Comparison of ENCODE assay signal across 10 cellular contexts in genomic region chr12:9667403-9667802, GRCh38. TPM values are rescaled to one million over a fixed set of nuclear protein-coding genes. Genes with fewer than 3 reads are reported as not detected.
DNase-seq lines count a peak whose midpoint lies in the region; ATAC-seq and TF ChIP-seq lines count a peak whose summit lies in the region.
"Had no signal": no experiment of that assay in that cellular context is flagged by ENCODE, and none has a peak within 500 bp of the region (broad histone marks: within the 10 kb centered on the region; RNA-seq: fewer than 3 reads in every experiment).

No MANE protein-coding gene starts in this region.

- in situ Hi-C loops in mammary epithelial cell (cut with MboI; ENCODE audit: low sequenced_read_pairs in 2 of 2): no loop called here

- no TSS peak for BruUV-seq in MCF 10A (replicated peaks; lab: Mats Ljungman, UMichigan)
- BruUV-seq in mammary epithelial cell (replicated peaks; lab: Mats Ljungman, UMichigan): no TSS peak

- DNase-seq in MCF 10A (ENCODE audit: unreplicated experiment) (no peak), mammary epithelial cell (no peak), T-helper 17 cell (no peak), smooth muscle cell (lab: John Stamatoyannopoulos, UW; ENCODE audit: unreplicated experiment) (no peak), NCI-H1417 treated with DMSO at 0.1 percent for 48 hours (lab: John Stamatoyannopoulos, UW) (no peak), Karpas-422 (no peak)

- intact Hi-C loops in MCF 10A (cut with micrococcal nuclease) (no loop called here), mammary epithelial cell (cut with micrococcal nuclease) (no loop called here)

- no peaks in the 10 kb centered on the region for H3K9me3 ChIP-seq in mammary epithelial cell (replicated peaks; ENCODE audit: insufficient read depth, low read length)
- no peaks in the 10 kb centered on the region for H3K9me3 ChIP-seq in T-helper 17 cell (ENCODE audit: control insufficient read depth, low read length, poor library complexity, severe bottlenecking)
- H3K9me3 ChIP-seq in smooth muscle cell (replicated peaks; ENCODE audit: low read depth): no peaks in the 10 kb centered on the region
- H3K9me3 ChIP-seq in Karpas-422 (ENCODE audit: low read length): no peaks in the 10 kb centered on the region

- H3K36me3 ChIP-seq in mammary epithelial cell (ENCODE audit: insufficient read depth, low read length): no peaks in the 10 kb centered on the region
- H3K36me3 ChIP-seq in smooth muscle cell (ENCODE audit: low read depth): no peaks in the 10 kb centered on the region
- H3K36me3 ChIP-seq in Karpas-422 (ENCODE audit: insufficient read depth, low read length): no peaks in the 10 kb centered on the region

- WGBS in mammary epithelial cell (ENCODE audit: low coverage, missing lambda C conversion rate): 64% methylated on average over 2 of the region's 2 CpGs
- 94% methylated on average over 2 of the region's 2 CpGs for WGBS in smooth muscle cell (ENCODE audit: low lambda C conversion rate)

- no peaks in the 10 kb centered on the region for H3K4me1 ChIP-seq in mammary epithelial cell (ENCODE audit: insufficient read depth, low read length)
- H3K4me1 ChIP-seq in smooth muscle cell (ENCODE audit: low read depth): no peaks in the 10 kb centered on the region
- peaks cover 5% of the 10 kb centered on the region for H3K4me1 ChIP-seq in Karpas-422 (ENCODE audit: low read length)

- H3K27me3 Mint-ChIP-seq in MCF 10A (ENCODE audit: insufficient read depth, unreplicated experiment) (no peaks in the 10 kb centered on the region), T-helper 17 cell (no peaks in the 10 kb centered on the region)
- peaks cover 4% of the 10 kb centered on the region for H3K27me3 Mint-ChIP-seq in stimulated activated naive CD8-positive, alpha-beta T cell treated with anti-CD3 and anti-CD28 coated beads, Interleukin-15, Interleukin-2, amounts not matched to agents 100 ng/mL and 50 ng/mL, for 24 hours

- H2AFZ ChIP-seq in mammary epithelial cell (ENCODE audit: low read depth, low read length) (no peak overlapping the region), smooth muscle cell (ENCODE audit: low read depth) (no peak overlapping the region), Karpas-422 (ENCODE audit: low read length) (no peak overlapping the region)

- H3K4me1 Mint-ChIP-seq in MCF 10A (ENCODE audit: insufficient read depth, unreplicated experiment): peaks cover 14% of the 10 kb centered on the region
- H3K4me1 Mint-ChIP-seq in T-helper 17 cell: peaks cover 58% of the 10 kb centered on the region
- H3K4me1 Mint-ChIP-seq in stimulated activated naive CD8-positive, alpha-beta T cell treated with anti-CD3 and anti-CD28 coated beads, Interleukin-15, Interleukin-2, amounts not matched to agents 100 ng/mL and 50 ng/mL, for 24 hours (ENCODE audit: low read depth): peaks cover 84% of the 10 kb centered on the region

- no peaks in the 10 kb centered on the region for H3F3A ChIP-seq in smooth muscle cell (ENCODE audit: low read depth)

- TF ChIP-seq CTCF in MCF 10A (IDR thresholded peaks at IDR 0.05; ENCODE audit: unreplicated experiment) (no peak), mammary epithelial cell (conservative IDR thresholded peaks at IDR 0.05 in 1 of 2, IDR thresholded peaks at IDR 0.05 in 1 of 2; ENCODE audit: extremely low read depth in 1 of 2, insufficient read depth in 1 of 2, low read depth in 1 of 2, low read length in 2 of 2) (no peak), smooth muscle cell (IDR thresholded peaks at IDR 0.05; ENCODE audit: borderline replicate concordance, insufficient read depth, poor library complexity, severe bottlenecking) (no peak)

- POLR2A ChIA-PET in MCF 10A (lab: Yijun Ruan, JAX): interaction anchor here (1.0 kb wide), 1 partner anchor 16 kb away, joined by 3 read pairs; no protein-coding TSS in a partner anchor

- H3K4me3 ChIP-seq in mammary epithelial cell (replicated peaks in 1 of 3; ENCODE audit: insufficient read depth in 1 of 3, low read depth in 2 of 3, low read length in 3 of 3) (no peak overlapping the region), smooth muscle cell (no peak overlapping the region), Karpas-422 (ENCODE audit: low read length) (no peak overlapping the region)

- dilution Hi-C loops in mammary epithelial cell (cut with HindIII; ENCODE audit: low sequenced_read_pairs): no loop called here

- no peaks in the 10 kb centered on the region for H3K9me3 Mint-ChIP-seq in MCF 10A (ENCODE audit: unreplicated experiment)
- no peaks in the 10 kb centered on the region for H3K9me3 Mint-ChIP-seq in stimulated activated naive CD8-positive, alpha-beta T cell treated with anti-CD3 and anti-CD28 coated beads, Interleukin-15, Interleukin-2, amounts not matched to agents 100 ng/mL and 50 ng/mL, for 24 hours

- H3K27ac ChIP-seq in mammary epithelial cell (ENCODE audit: insufficient read depth, low read depth, low read length) (no peak overlapping the region), smooth muscle cell (ENCODE audit: low read depth) (no peak overlapping the region), Karpas-422 (ENCODE audit: low read length) (no peak overlapping the region)

- ATAC-seq in HG02623 (IDR thresholded peaks at IDR 0.05; ENCODE audit: unreplicated experiment) (peak; percentile 43), T-helper 17 cell (no peak)

- H3K27me3 ChIP-seq in mammary epithelial cell (ENCODE audit: insufficient read depth, low read length) (no peaks in the 10 kb centered on the region), smooth muscle cell (ENCODE audit: low read depth) (no peaks in the 10 kb centered on the region), Karpas-422 (ENCODE audit: low read length) (no peaks in the 10 kb centered on the region)

- H3K4me2 ChIP-seq in mammary epithelial cell (ENCODE audit: insufficient read depth, low read depth, low read length) (no peak overlapping the region), smooth muscle cell (no peak overlapping the region), Karpas-422 (ENCODE audit: low read depth, low read length, poor library complexity, severe bottlenecking) (no peak overlapping the region)

- peak overlapping the region; percentile 66 for H3K27ac Mint-ChIP-seq in MCF 10A (ENCODE audit: low read depth, unreplicated experiment)
- peak overlapping the region; percentile 98 for H3K27ac Mint-ChIP-seq in T-helper 17 cell
- H3K27ac Mint-ChIP-seq in stimulated activated naive CD8-positive, alpha-beta T cell treated with anti-CD3 and anti-CD28 coated beads, Interleukin-15, Interleukin-2, amounts not matched to agents 100 ng/mL and 50 ng/mL, for 24 hours: peak overlapping the region; percentile 100

- H4K20me1 ChIP-seq in mammary epithelial cell (ENCODE audit: insufficient read depth, low read length) (no peaks in the 10 kb centered on the region), smooth muscle cell (ENCODE audit: low read depth) (no peaks in the 10 kb centered on the region), Karpas-422 (ENCODE audit: insufficient read depth, low read depth, low read length) (no peaks in the 10 kb centered on the region)

- H3K9ac ChIP-seq in mammary epithelial cell (ENCODE audit: insufficient read depth, low read length) (no peak overlapping the region), smooth muscle cell (ENCODE audit: low read depth) (no peak overlapping the region), Karpas-422 (ENCODE audit: low read length) (no peak overlapping the region)

- H3K36me3 Mint-ChIP-seq in MCF 10A (ENCODE audit: insufficient read depth, unreplicated experiment): peaks cover 8% of the 10 kb centered on the region
- peaks cover 24% of the 10 kb centered on the region for H3K36me3 Mint-ChIP-seq in T-helper 17 cell (ENCODE audit: low read depth)
- H3K36me3 Mint-ChIP-seq in stimulated activated naive CD8-positive, alpha-beta T cell treated with anti-CD3 and anti-CD28 coated beads, Interleukin-15, Interleukin-2, amounts not matched to agents 100 ng/mL and 50 ng/mL, for 24 hours (ENCODE audit: low read depth): peaks cover 77% of the 10 kb centered on the region

- H3K9me2 ChIP-seq in Karpas-422 (replicated peaks; ENCODE audit: insufficient read depth, low read length): no peaks in the 10 kb centered on the region

- H3K4me3 Mint-ChIP-seq in MCF 10A (ENCODE audit: unreplicated experiment) (no peak overlapping the region), T-helper 17 cell (peak overlapping the region; percentile 86)
- H3K4me3 Mint-ChIP-seq in stimulated activated naive CD8-positive, alpha-beta T cell treated with anti-CD3 and anti-CD28 coated beads, Interleukin-15, Interleukin-2, amounts not matched to agents 100 ng/mL and 50 ng/mL, for 24 hours: peak overlapping the region; percentile 100

- no peaks in the 10 kb centered on the region for H3K79me2 ChIP-seq in mammary epithelial cell (ENCODE audit: insufficient read depth, low read length)
- H3K79me2 ChIP-seq in smooth muscle cell (ENCODE audit: low read depth): no peaks in the 10 kb centered on the region
- no peaks in the 10 kb centered on the region for H3K79me2 ChIP-seq in Karpas-422 (ENCODE audit: low read length)

- CTCF ChIA-PET in MCF 10A (lab: Yijun Ruan, JAX): interaction anchor here (1.7 kb wide), 1 partner anchor 40 kb away, joined by 7 read pairs; no protein-coding TSS in a partner anchor
- CTCF ChIA-PET in mammary epithelial cell (lab: Charles Lee; ENCODE audit: low non-redundant PET): no interaction called here

RNA-seq across cellular contexts. Expression of gene CLEC2D, which starts 2.1 kb away (rescaled TPM):
- total RNA-seq in MCF 10A (2022) (5.1 and 6.7 TPM in 2 replicates), mammary epithelial cell (1 to 10 TPM; 3.8 to 4.6 TPM), T-helper 17 cell (100 to 1,000 TPM; 151 to 173 TPM), smooth muscle cell (4.3 and 5.8 TPM in 2 replicates)
- polyA plus RNA-seq in mammary epithelial cell (0.57 TPM), smooth muscle cell (2.2 and 5.2 TPM in 2 replicates)
- polyA minus RNA-seq in mammary epithelial cell: 0.21 TPM
- 1.5 and 3.2 TPM in 2 replicates for total RNA-seq in Karpas-422 (2014; rRNA removed; shearing (Covaris generic); ENCODE audit: low replicate concordance)

RNA-seq across cellular contexts. Expression of gene KLRB1, which starts 59.7 kb away (rescaled TPM):
- total RNA-seq in MCF 10A (2022): not detected in 2 replicates
- not detected for total RNA-seq in mammary epithelial cell
- not detected for polyA plus RNA-seq in mammary epithelial cell
- polyA minus RNA-seq in mammary epithelial cell: not detected
- 100 to 1,000 TPM; 182 to 229 TPM for total RNA-seq in T-helper 17 cell
- total RNA-seq in smooth muscle cell: not detected in 2 replicates
- polyA plus RNA-seq in smooth muscle cell: not detected in 2 replicates
- not detected in 2 replicates for total RNA-seq in Karpas-422 (2014; rRNA removed; shearing (Covaris generic); ENCODE audit: low replicate concordance)
- total RNA-seq: fibroblast of villous mesenchyme, myocyte had no signal

Comparison
In these comparisons a context has a peak if more than half of its experiments do, and no peak if none do; other contexts are left out.
1. RNA of gene CLEC2D, which starts 2.1 kb away (total RNA-seq): 151 to 173 TPM in T-helper 17 cell; 4.3 to 5.8 TPM in smooth muscle cell, 5.1 to 6.7 TPM in MCF 10A, 3.8 to 4.6 TPM in mammary epithelial cell and 1.5 to 3.2 TPM in Karpas-422; every median in the first group is over 10 times any median in the second.
2. RNA of gene KLRB1, which starts 59.7 kb away (total RNA-seq): 182 to 229 TPM in T-helper 17 cell; not detected in MCF 10A, not detected in mammary epithelial cell, not detected in smooth muscle cell and not detected in Karpas-422; every median in the first group is over 100 times any median in the second.
3. Peak in every context shown above with its lines, with median percentiles within 50 percentile points of each other: H3K27ac Mint-ChIP-seq.